8 cellular contexts compared by ENCODE assay signal in genomic region chr20:34112600-34113061, GRCh38. TPM values are rescaled to one million over a fixed set of nuclear protein-coding genes. Genes with fewer than 3 reads are reported as not detected.
A peak's percentile ranks its signal among the peaks of the same experiment; 100 is the strongest.
DNase-seq lines count a peak whose midpoint lies in the region; ATAC-seq and TF ChIP-seq lines count a peak whose summit lies in the region.

No MANE protein-coding gene starts in this region.

- intact Hi-C loops in sigmoid colon (cut with DNase I): loop anchor here (2.0 to 5.0 kb wide), 2 partner anchors 118 to 445 kb away; partner anchors contain the start of gene ACTL10

- peaks cover 42% of the 10 kb centered on the region for H3K79me2 ChIP-seq in hepatocyte

- peak overlapping the region; percentile 86 for H3K4me3 ChIP-seq in AG09309 (ENCODE audit: control insufficient read depth, low read depth, low read length)
- peak overlapping the region; percentile 10 for H3K4me3 ChIP-seq in hepatocyte
- H3K4me3 ChIP-seq in sigmoid colon: peak overlapping the region; percentile 88 to 93 (median 90)

- H3K9me3 ChIP-seq in hepatocyte (ENCODE audit: low read depth) (no peaks in the 10 kb centered on the region), sigmoid colon (no peaks in the 10 kb centered on the region)

- peaks cover 36% of the 10 kb centered on the region for H4K20me1 ChIP-seq in hepatocyte (ENCODE audit: insufficient read depth, poor library complexity, severe bottlenecking)

- H3K36me3 ChIP-seq in hepatocyte (replicated peaks; ENCODE audit: insufficient read depth, low read depth) (no peaks in the 10 kb centered on the region), sigmoid colon (peaks cover 0 to 15% (median 6%) of the 10 kb centered on the region in 4 donors)

- no peak for TF ChIP-seq CTCF in AG09309 (IDR thresholded peaks at IDR 0.05; ENCODE audit: control insufficient read depth, insufficient read depth, low read depth, low read length, missing control alignments)
- no peak for TF ChIP-seq CTCF in hepatocyte (IDR thresholded peaks at IDR 0.05; ENCODE audit: poor library complexity)
- no peak for TF ChIP-seq CTCF in sigmoid colon (IDR thresholded peaks at IDR 0.05)

- WGBS in hepatocyte (ENCODE audit: low lambda C conversion rate, missing lambda C conversion rate): 2% methylated on average over 18 of the region's 18 CpGs
- WGBS in sigmoid colon, 2 donors: 0 to 1% methylated on average over 18 of the region's 18 CpGs

- TF ChIP-seq POLR2A in sigmoid colon (IDR thresholded peaks at IDR 0.05): no peak

- peaks cover 16% of the 10 kb centered on the region for H3K4me1 ChIP-seq in hepatocyte (ENCODE audit: insufficient read depth)
- peaks cover 0 to 40% (median 37%) of the 10 kb centered on the region in 4 donors for H3K4me1 ChIP-seq in sigmoid colon

- peak overlapping the region; percentile 99 for H2AFZ ChIP-seq in hepatocyte

- peak overlapping the region; percentile 79 for H3K27ac ChIP-seq in hepatocyte
- peak overlapping the region; percentile 97 to 99 (median 98) for H3K27ac ChIP-seq in sigmoid colon

- DNase-seq in AG09309 (ENCODE audit: low read depth) (no peak), NCI-H1417 treated with DMSO at 0.1 percent for 48 hours (lab: John Stamatoyannopoulos, UW) (peak; percentile 49), amniotic epithelial cell (ENCODE audit: low read depth) (peak; percentile 72), hepatocyte (ENCODE audit: low spot score) (no peak), sigmoid colon (peak; percentile 71), hepatic stellate cell (ENCODE audit: low spot score) (no peak)

- H3K27me3 ChIP-seq in hepatocyte: no peaks in the 10 kb centered on the region
- no peaks in the 10 kb centered on the region for H3K27me3 ChIP-seq in sigmoid colon

- TF ChIP-seq EP300 in sigmoid colon (IDR thresholded peaks at IDR 0.05): no peak

- H3K9me2 ChIP-seq in hepatocyte (replicated peaks; ENCODE audit: insufficient read depth): no peaks in the 10 kb centered on the region

- peak overlapping the region; percentile 89 for H3K4me2 ChIP-seq in hepatocyte

- ATAC-seq in GM18907 (IDR thresholded peaks at IDR 0.05; ENCODE audit: unreplicated experiment): peak; percentile 4
- ATAC-seq in HG03139 (IDR thresholded peaks at IDR 0.05; ENCODE audit: unreplicated experiment): no peak

RNA-seq across cellular contexts. Expression of gene EIF2S2, which starts 0.6 kb away (rescaled TPM):
- total RNA-seq in hepatocyte (75.8 and 86.3 TPM in 2 replicates), sigmoid colon (10 to 100 TPM; 44.6 to 52.8 (median 47.4) TPM)
- polyA plus RNA-seq in hepatocyte (40.9 and 43.1 TPM in 2 replicates), sigmoid colon (10 to 100 TPM; 55.3 to 69.8 (median 63.3) TPM)

Comparison
In these comparisons a context has a peak if more than half of its experiments do, and no peak if none do; other contexts are left out.
1. DNase-seq: peak in NCI-H1417 treated with DMSO at 0.1 percent for 48 hours (single experiment), amniotic epithelial cell (single experiment) and sigmoid colon (single experiment); none in AG09309 (single experiment), hepatocyte (single experiment) and hepatic stellate cell (single experiment).
2. H3K4me3 ChIP-seq: peak in every context shown above with its lines; median percentile 90 in sigmoid colon; 86 in AG09309; 10 in hepatocyte.